ENCODE assay signal across 17 cellular contexts in the genomic region with DNA sequence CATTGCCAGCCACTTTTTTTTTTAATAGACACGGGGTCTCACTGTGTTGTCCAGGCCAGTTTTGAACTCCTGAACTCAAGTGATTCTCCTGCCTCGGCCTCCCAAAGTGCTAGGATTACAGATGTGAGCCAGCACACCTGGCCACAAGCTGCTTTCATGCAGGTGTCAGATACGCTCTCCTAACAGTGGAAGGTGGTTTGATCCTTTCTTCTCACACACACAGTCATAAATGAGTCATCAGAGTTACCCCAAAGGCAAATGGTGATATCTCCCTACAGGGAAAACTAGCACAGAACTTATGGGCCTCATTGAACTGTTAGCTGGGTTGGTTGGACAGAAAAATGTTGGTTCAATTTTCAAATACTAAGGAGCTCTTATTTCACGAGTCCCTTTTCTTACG.
"Had no signal": no experiment of that assay in that cellular context is flagged by ENCODE, and none has a peak within 500 bp of the region (broad histone marks: within the 10 kb centered on the region; RNA-seq: fewer than 3 reads in every experiment).

No MANE protein-coding gene starts in this region.

- H3K36me3 ChIP-seq: esophagus squamous epithelium, prostate gland, thoracic aorta, upper lobe of right lung had no signal

- H3K27me3 ChIP-seq: esophagus squamous epithelium, upper lobe of right lung had no signal

- H3K9me3 ChIP-seq: esophagus squamous epithelium, prostate gland, thoracic aorta, upper lobe of right lung had no signal

- H3K27ac ChIP-seq: esophagus squamous epithelium, prostate gland, thoracic aorta, upper lobe of right lung had no signal

- ATAC-seq: sciatic nerve had no signal

- H3K27ac Mint-ChIP-seq: activated naive CD4-positive, alpha-beta T cell treated with anti-CD3 and anti-CD28 coated beads for 36 hours; activated T-helper 2 cell treated with anti-CD3 and anti-CD28 coated beads, Interferon-gamma antibody, Interleukin-2, Interleukin-4, amounts not matched to agents 10 μg/mL and 5 μg/mL and 100 μg/mL, durations not matched to agents 14 hours and 24 hours and 36 hours; nephron; T-helper 2 cell treated with Interferon-gamma antibody and Interleukin-4, amounts not matched to agents 5 μg/mL and 100 μg/mL, for 36 hours had no signal

- H3K4me1 ChIP-seq: esophagus squamous epithelium, prostate gland, upper lobe of right lung had no signal

- H3K9me3 Mint-ChIP-seq: activated T-helper 2 cell treated with anti-CD3 and anti-CD28 coated beads, Interferon-gamma antibody, Interleukin-2, Interleukin-4, amounts not matched to agents 10 μg/mL and 5 μg/mL and 100 μg/mL, durations not matched to agents 14 hours and 24 hours and 36 hours; T-helper 2 cell treated with Interferon-gamma antibody and Interleukin-4, amounts not matched to agents 5 μg/mL and 100 μg/mL, for 36 hours had no signal

- H3K4me3 Mint-ChIP-seq: activated naive CD4-positive, alpha-beta T cell treated with anti-CD3 and anti-CD28 coated beads for 36 hours; nephron; T-helper 2 cell treated with Interferon-gamma antibody and Interleukin-4, amounts not matched to agents 5 μg/mL and 100 μg/mL, for 36 hours had no signal

- H3K4me3 ChIP-seq: esophagus squamous epithelium, prostate gland, thoracic aorta, upper lobe of right lung had no signal

- DNase-seq: activated CD4-positive, alpha-beta T cell treated with anti-CD3 and anti-CD28 coated beads, Interleukin-2, amount 50 U/mL, for 1 hour; activated CD4-positive, CD25-positive, alpha-beta regulatory T cell; activated naive CD4-positive, alpha-beta T cell treated with anti-CD3 and anti-CD28 coated beads for 36 hours; activated T-cell treated with anti-CD3 and anti-CD28 coated beads for 4 hours; caudate nucleus; esophagus squamous epithelium; hypothalamus; kidney glomerular epithelial cell; occipital lobe; SW 1271; upper lobe of right lung had no signal
